Comparison of ENCODE assay signal across 25 cellular contexts in the genomic region with DNA sequence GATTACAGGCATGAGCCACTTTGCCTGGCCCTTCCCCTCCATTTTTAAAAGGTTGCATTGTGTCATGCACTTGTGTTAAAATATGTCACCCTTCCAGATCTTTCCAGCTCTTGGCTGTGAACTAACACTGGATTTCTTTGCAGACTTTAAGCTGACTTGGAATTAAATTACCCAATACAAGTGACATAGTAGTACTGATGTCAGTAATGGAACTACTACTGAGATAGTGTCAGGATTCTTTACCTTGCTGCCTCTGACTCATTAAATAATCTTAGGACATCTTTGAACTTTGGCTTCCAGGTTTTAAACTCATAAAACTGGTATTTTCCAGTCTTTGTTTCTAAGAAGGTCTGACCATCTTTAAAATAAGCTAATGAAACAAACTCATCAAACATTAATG. TPM values are rescaled to one million over a fixed set of nuclear protein-coding genes. Genes with fewer than 3 reads are reported as not detected.
DNase-seq lines count a peak whose midpoint lies in the region; ATAC-seq and TF ChIP-seq lines count a peak whose summit lies in the region.
"Had no signal": no experiment of that assay in that cellular context is flagged by ENCODE, and none has a peak within 500 bp of the region (broad histone marks: within the 10 kb centered on the region; RNA-seq: fewer than 3 reads in every experiment).

No MANE protein-coding gene starts in this region.

- H3K27ac Mint-ChIP-seq in T-helper 17 cell (peak overlapping the region; percentile 37), natural killer cell (no peak overlapping the region)
- H3K27ac Mint-ChIP-seq in stimulated activated naive CD8-positive, alpha-beta T cell treated with anti-CD3 and anti-CD28 coated beads, Interleukin-15, amount 100 ng/mL, for 72 hours = no peak overlapping the region
- H3K27ac Mint-ChIP-seq: B cell; CD8-positive, alpha-beta T cell; IgD-negative memory B cell had no signal

- H3K4me1 Mint-ChIP-seq in T-helper 17 cell = peaks cover 5% of the 10 kb centered on the region
- peaks cover 7% of the 10 kb centered on the region for H3K4me1 Mint-ChIP-seq in stimulated activated naive CD8-positive, alpha-beta T cell treated with anti-CD3 and anti-CD28 coated beads, Interleukin-15, amount 100 ng/mL, for 72 hours
- H3K4me1 Mint-ChIP-seq in natural killer cell = peaks cover 5 to 9% of the 10 kb centered on the region in 2 donors
- H3K4me1 Mint-ChIP-seq: IgD-negative memory B cell had no signal

- H3K4me3 Mint-ChIP-seq in T-helper 17 cell (no peak overlapping the region), natural killer cell (no peak overlapping the region)
- H3K4me3 Mint-ChIP-seq in stimulated activated naive CD8-positive, alpha-beta T cell treated with anti-CD3 and anti-CD28 coated beads, Interleukin-15, amount 100 ng/mL, for 72 hours = no peak overlapping the region
- H3K4me3 Mint-ChIP-seq: B cell; CD8-positive, alpha-beta T cell; IgD-negative memory B cell had no signal

- no peak for TF ChIP-seq CTCF in natural killer cell (IDR thresholded peaks at IDR 0.05)

- no peaks in the 10 kb centered on the region for H3K9me3 Mint-ChIP-seq in stimulated activated naive CD8-positive, alpha-beta T cell treated with anti-CD3 and anti-CD28 coated beads, Interleukin-15, amount 100 ng/mL, for 72 hours
- no peaks in the 10 kb centered on the region for H3K9me3 Mint-ChIP-seq in natural killer cell
- H3K9me3 Mint-ChIP-seq: CD8-positive, alpha-beta T cell; IgD-negative memory B cell had no signal

- H3K27ac ChIP-seq in caudate nucleus (ENCODE audit: low read depth, low read length) = peak overlapping the region; percentile 39
- H3K27ac ChIP-seq in substantia nigra (ENCODE audit: low read depth, low read length, poor library complexity, severe bottlenecking) = peak overlapping the region; percentile 63
- H3K27ac ChIP-seq: C4-2B, KMS-11 had no signal

- no peak for ATAC-seq in T-helper 17 cell
- no peak for ATAC-seq in stimulated activated naive CD8-positive, alpha-beta T cell treated with anti-CD3 and anti-CD28 coated beads, Interleukin-15, amount 100 ng/mL, for 72 hours
- no peak for ATAC-seq in natural killer cell
- ATAC-seq: CD8-positive, alpha-beta T cell had no signal

- DNase-seq in T-helper 17 cell (no peak), caudate nucleus (lab: John Stamatoyannopoulos, UW) (no peak), iris pigment epithelial cell (ENCODE audit: low read depth) (peak; percentile 45), substantia nigra (lab: John Stamatoyannopoulos, UW) (no peak), SW 1271 (lab: John Stamatoyannopoulos, UW) (no peak), natural killer cell (no peak)
- DNase-seq in stimulated activated naive CD8-positive, alpha-beta T cell treated with anti-CD3 and anti-CD28 coated beads, Interleukin-15, amount 100 ng/mL, for 72 hours = no peak
- DNase-seq: CD8-positive, alpha-beta T cell; HCEC 1CT; MM.1S; NCI-H1694; NCI-H2029 treated with DMSO at 0.1 percent for 48 hours; NCI-H446 treated with DMSO at 0.1 percent for 48 hours; NCI-H526; NCI-H82; NK-92 treated with Interleukin-12 subunit alpha and Interleukin-12 subunit beta, amount 100 ng/mL, for 24 hours; RPMI8226; SHP77; SK-N-SH had no signal

- H3K9me3 ChIP-seq in T-helper 17 cell (ENCODE audit: control insufficient read depth, low read length, poor library complexity, severe bottlenecking) = no peaks in the 10 kb centered on the region
- H3K9me3 ChIP-seq: Caco-2, SK-N-SH had no signal

- peaks cover 9% of the 10 kb centered on the region for H3K36me3 Mint-ChIP-seq in T-helper 17 cell (ENCODE audit: low read depth)
- peaks cover 13% of the 10 kb centered on the region for H3K36me3 Mint-ChIP-seq in natural killer cell

- intact Hi-C loops in natural killer cell (cut with micrococcal nuclease) = no loop called here

- H3K27me3 Mint-ChIP-seq in T-helper 17 cell = no peaks in the 10 kb centered on the region
- H3K27me3 Mint-ChIP-seq in stimulated activated naive CD8-positive, alpha-beta T cell treated with anti-CD3 and anti-CD28 coated beads, Interleukin-15, amount 100 ng/mL, for 72 hours = no peaks in the 10 kb centered on the region
- no peaks in the 10 kb centered on the region for H3K27me3 Mint-ChIP-seq in natural killer cell (ENCODE audit: low read depth in 2 of 2)
- H3K27me3 Mint-ChIP-seq: B cell, IgD-negative memory B cell had no signal

RNA-seq across cellular contexts. Expression of a gene that starts 51.8 kb away (rescaled TPM):
- total RNA-seq in T-helper 17 cell (not detected), natural killer cell (not detected)
- total RNA-seq: B cell; Caco-2; CD8-positive, alpha-beta T cell; H1 had no signal
